ENCODE assay signal across 22 cellular contexts in genomic region chr4:165716472-165716871, GRCh38.
DNase-seq lines count a peak whose midpoint lies in the region; ATAC-seq and TF ChIP-seq lines count a peak whose summit lies in the region.
"Had no signal": no experiment of that assay in that cellular context is flagged by ENCODE, and none has a peak within 500 bp of the region (broad histone marks: within the 10 kb centered on the region; RNA-seq: fewer than 3 reads in every experiment).

No MANE protein-coding gene starts in this region.

- H3K36me3 Mint-ChIP-seq in osteocyte (ENCODE audit: unreplicated experiment) = peaks cover 2% of the 10 kb centered on the region
- H3K36me3 Mint-ChIP-seq: activated naive CD4-positive, alpha-beta T cell treated with anti-CD3 and anti-CD28 coated beads, Interleukin-2, amount 50 U/mL, for 24 hours; IgD-negative memory B cell; natural killer cell treated with Interleukin-12 subunit alpha and Interleukin-12 subunit beta and Interleukin-15 and Interleukin-18, amount 100 ng/mL, for 72 hours had no signal

- no peaks in the 10 kb centered on the region for H3K27me3 Mint-ChIP-seq in osteocyte (ENCODE audit: unreplicated experiment)
- H3K27me3 Mint-ChIP-seq: activated CD4-positive, alpha-beta memory T cell treated with anti-CD3 and anti-CD28 coated beads, Interleukin-2, amount 10 ng/mL, durations not matched to agents 7 days and 5 days; activated naive CD4-positive, alpha-beta T cell treated with anti-CD3 and anti-CD28 coated beads, Interleukin-2, amount 50 U/mL, for 24 hours; activated T-helper 17 cell treated with anti-CD3 and anti-CD28 coated beads, Interleukin-2, amount 50 U/mL, for 72 hours; IgD-negative memory B cell; natural killer cell treated with Interleukin-12 subunit alpha and Interleukin-12 subunit beta and Interleukin-15 and Interleukin-18, amount 100 ng/mL, for 72 hours had no signal

- H3K4me3 Mint-ChIP-seq in osteocyte (ENCODE audit: unreplicated experiment) = no peak overlapping the region
- H3K4me3 Mint-ChIP-seq: activated CD4-positive, alpha-beta memory T cell treated with anti-CD3 and anti-CD28 coated beads, Interleukin-2, amount 10 ng/mL, durations not matched to agents 7 days and 5 days; activated naive CD4-positive, alpha-beta T cell treated with anti-CD3 and anti-CD28 coated beads, Interleukin-2, amount 50 U/mL, for 24 hours; activated T-helper 17 cell treated with anti-CD3 and anti-CD28 coated beads, Interleukin-2, amount 50 U/mL, for 72 hours; IgD-negative memory B cell; natural killer cell treated with Interleukin-12 subunit alpha and Interleukin-12 subunit beta and Interleukin-15 and Interleukin-18, amount 100 ng/mL, for 72 hours had no signal

- no peak for ATAC-seq in GM19463 (IDR thresholded peaks at IDR 0.05; ENCODE audit: unreplicated experiment)
- ATAC-seq: activated T-helper 17 cell treated with anti-CD3 and anti-CD28 coated beads, Interleukin-2, amount 50 U/mL, for 72 hours; mucosa of descending colon; natural killer cell treated with Interleukin-12 subunit alpha and Interleukin-12 subunit beta and Interleukin-15 and Interleukin-18, amount 100 ng/mL, for 72 hours had no signal

- peaks cover 20% of the 10 kb centered on the region for H3K4me1 Mint-ChIP-seq in osteocyte (ENCODE audit: unreplicated experiment)
- H3K4me1 Mint-ChIP-seq: activated CD4-positive, alpha-beta memory T cell treated with anti-CD3 and anti-CD28 coated beads, Interleukin-2, amount 10 ng/mL, durations not matched to agents 7 days and 5 days; activated naive CD4-positive, alpha-beta T cell treated with anti-CD3 and anti-CD28 coated beads, Interleukin-2, amount 50 U/mL, for 24 hours; activated T-helper 17 cell treated with anti-CD3 and anti-CD28 coated beads, Interleukin-2, amount 50 U/mL, for 72 hours; IgD-negative memory B cell had no signal

- peaks cover 4% of the 10 kb centered on the region for H3K9me3 Mint-ChIP-seq in osteocyte (ENCODE audit: unreplicated experiment)
- H3K9me3 Mint-ChIP-seq: activated CD4-positive, alpha-beta memory T cell treated with anti-CD3 and anti-CD28 coated beads, Interleukin-2, amount 10 ng/mL, durations not matched to agents 7 days and 5 days; activated naive CD4-positive, alpha-beta T cell treated with anti-CD3 and anti-CD28 coated beads, Interleukin-2, amount 50 U/mL, for 24 hours; activated T-helper 17 cell treated with anti-CD3 and anti-CD28 coated beads, Interleukin-2, amount 50 U/mL, for 72 hours; natural killer cell treated with Interleukin-12 subunit alpha and Interleukin-12 subunit beta and Interleukin-15 and Interleukin-18, amount 100 ng/mL, for 72 hours had no signal

- H3K27ac Mint-ChIP-seq in osteocyte (ENCODE audit: unreplicated experiment) = peak overlapping the region; percentile 31
- H3K27ac Mint-ChIP-seq: activated CD4-positive, alpha-beta memory T cell treated with anti-CD3 and anti-CD28 coated beads, Interleukin-2, amount 10 ng/mL, durations not matched to agents 7 days and 5 days; activated naive CD4-positive, alpha-beta T cell treated with anti-CD3 and anti-CD28 coated beads, Interleukin-2, amount 50 U/mL, for 24 hours; activated T-helper 17 cell treated with anti-CD3 and anti-CD28 coated beads, Interleukin-2, amount 50 U/mL, for 72 hours; IgD-negative memory B cell; natural killer cell treated with Interleukin-12 subunit alpha and Interleukin-12 subunit beta and Interleukin-15 and Interleukin-18, amount 100 ng/mL, for 72 hours had no signal

- DNase-seq in NCI-H524 (lab: John Stamatoyannopoulos, UW) (peak; percentile 4 to 21), NCI-H524 treated with DMSO at 0.1 percent for 48 hours (lab: John Stamatoyannopoulos, UW) (no peak), NCI-H1930 (lab: John Stamatoyannopoulos, UW) (peak; percentile 4 to 22), NCI-H748 treated with DMSO at 0.1 percent for 48 hours (lab: John Stamatoyannopoulos, UW) (peak; percentile 13), osteocyte (ENCODE audit: extremely low spot score, unreplicated experiment) (no peak), kidney glomerular epithelial cell (lab: John Stamatoyannopoulos, UW) (no peak)
- DNase-seq in stimulated activated CD4-positive, alpha-beta T cell treated with anti-CD3 and anti-CD28 coated beads, Interleukin-2, amount 100 ng/mL, for 48 hours = no peak
- DNase-seq: activated CD4-positive, alpha-beta memory T cell treated with anti-CD3 and anti-CD28 coated beads, Interleukin-2, amount 10 ng/mL, durations not matched to agents 7 days and 5 days; activated CD4-positive, alpha-beta T cell treated with anti-CD3 and anti-CD28 coated beads for 1 hour; colonic mucosa; DMS53; effector memory CD4-positive, alpha-beta T cell; erythroblast; foreskin fibroblast; mucosa of descending colon; NCI-H1048; trophoblast cell had no signal

- TF ChIP-seq CTCF in osteocyte (IDR thresholded peaks at IDR 0.05) = no peak

Comparison
In these comparisons a context has a peak if more than half of its experiments do, and no peak if none do; other contexts are left out.
1. DNase-seq: peak in NCI-H524 (2 of 2), NCI-H1930 (2 of 2) and NCI-H748 treated with DMSO at 0.1 percent for 48 hours (single experiment); none in NCI-H524 treated with DMSO at 0.1 percent for 48 hours (single experiment), osteocyte (single experiment), kidney glomerular epithelial cell (single experiment) and stimulated activated CD4-positive, alpha-beta T cell treated with anti-CD3 and anti-CD28 coated beads, Interleukin-2, amount 100 ng/mL, for 48 hours (0 of 2).